ENCODE assay signal across 21 cellular contexts in genomic region chr2:178731300-178731699, GRCh38.
"Had no signal": no experiment of that assay in that cellular context is flagged by ENCODE, and none has a peak within 500 bp of the region (broad histone marks: within the 10 kb centered on the region; RNA-seq: fewer than 3 reads in every experiment).

No MANE protein-coding gene starts in this region.

- H3K9ac ChIP-seq: neural progenitor cell had no signal

- H3K36me3 Mint-ChIP-seq: immature natural killer cell, natural killer cell, neural progenitor cell had no signal

- H3K27ac ChIP-seq: coronary artery, foreskin keratinocyte, left lung, neural progenitor cell, ovary, right lobe of liver, skin epidermis, stomach, thoracic aorta, transverse colon had no signal

- H3K4me3 ChIP-seq: coronary artery, left lung, neural progenitor cell, ovary, right lobe of liver, skin epidermis, stomach, thoracic aorta, transverse colon had no signal

- H3K9me3 ChIP-seq: left lung, ovary, right lobe of liver, stomach, thoracic aorta, transverse colon had no signal

- H3K4me2 ChIP-seq: neural progenitor cell had no signal

- H3K9me3 Mint-ChIP-seq: endodermal cell; immature natural killer cell; stimulated activated naive B cell treated with anti-CD40 and anti-IgM and Interleukin-4, amounts not matched to agents 10 μg/mL and 1 μg/mL and 100 μg/mL, for 72 hours had no signal

- H3K27ac Mint-ChIP-seq: endodermal cell; immature natural killer cell; natural killer cell; neural progenitor cell; stimulated activated naive B cell treated with anti-CD40 and anti-IgM and Interleukin-4, amounts not matched to agents 10 μg/mL and 1 μg/mL and 100 μg/mL, for 72 hours had no signal

- H3K4me1 ChIP-seq: foreskin keratinocyte, left lung, neural progenitor cell, right lobe of liver, stomach, transverse colon had no signal

- H2AFZ ChIP-seq: neural progenitor cell had no signal

- DNase-seq: central memory CD4-positive, alpha-beta T cell; effector CD4-positive, alpha-beta T cell; endodermal cell; erythroblast; foreskin keratinocyte; head of caudate nucleus; immature natural killer cell; left lung; natural killer cell; nucleus accumbens; ovary; right lobe of liver; stimulated activated CD4-positive, alpha-beta T cell treated with anti-CD3 and anti-CD28 coated beads, Interleukin-2, amount 100 ng/mL, for 24 hours; stimulated activated CD4-positive, alpha-beta T cell treated with anti-CD3 and anti-CD28 coated beads, Interleukin-4, amount 100 ng/mL, for 4 hours; stimulated activated naive B cell treated with anti-CD40 and anti-IgM and Interleukin-4, amounts not matched to agents 10 μg/mL and 1 μg/mL and 100 μg/mL, for 72 hours; stomach; transverse colon had no signal

- H3K27me3 ChIP-seq: foreskin keratinocyte, left lung, neural progenitor cell, ovary, right lobe of liver, stomach, transverse colon had no signal

- H3K36me3 ChIP-seq: left lung, neural progenitor cell, ovary, right lobe of liver, stomach, thoracic aorta, transverse colon had no signal

- ATAC-seq: foreskin keratinocyte; left lung; natural killer cell; right lobe of liver; stimulated activated naive B cell treated with anti-CD40 and anti-IgM and Interleukin-4, amounts not matched to agents 10 μg/mL and 1 μg/mL and 100 μg/mL, for 72 hours had no signal
